ENCODE assay signal across 12 cellular contexts in the genomic region with DNA sequence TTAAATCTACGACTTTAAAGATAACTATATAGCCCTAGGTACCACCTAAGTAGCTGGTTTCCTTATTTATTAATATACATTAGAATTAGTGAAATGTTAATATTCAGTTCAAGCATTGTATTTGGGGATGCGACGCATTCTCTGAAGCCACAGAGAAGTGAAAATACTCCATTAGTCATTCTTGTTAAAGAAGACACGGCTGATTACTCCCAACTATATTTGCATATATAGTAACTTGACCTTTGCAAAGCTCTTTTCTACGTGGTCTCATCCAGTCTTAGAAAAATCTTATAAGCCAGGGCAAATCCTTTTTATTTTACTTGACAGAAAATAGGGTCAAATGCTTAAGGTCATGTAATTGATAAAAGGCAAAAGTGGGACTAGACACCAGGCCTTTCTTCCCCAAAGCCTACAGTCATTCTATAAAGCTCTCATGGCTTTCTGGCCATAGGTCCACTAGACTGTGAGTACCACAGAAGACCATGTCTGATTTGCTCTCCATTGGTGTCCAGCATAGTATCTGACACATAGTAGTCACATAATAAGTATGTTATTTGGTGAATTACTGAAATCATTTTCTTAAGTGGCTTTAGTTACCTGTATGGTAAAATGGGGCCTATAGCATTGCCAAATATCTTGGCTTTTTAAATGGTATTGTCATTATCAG. TPM values are rescaled to one million over a fixed set of nuclear protein-coding genes. Genes with fewer than 3 reads are reported as not detected.
A peak's percentile ranks its signal among the peaks of the same experiment; 100 is the strongest.
DNase-seq lines count a peak whose midpoint lies in the region; ATAC-seq and TF ChIP-seq lines count a peak whose summit lies in the region.
"Had no signal": no experiment of that assay in that cellular context is flagged by ENCODE, and none has a peak within 500 bp of the region (broad histone marks: within the 10 kb centered on the region; RNA-seq: fewer than 3 reads in every experiment).

No MANE protein-coding gene starts in this region.

- H3K9me3 ChIP-seq in BLaER1 (peaks cover 4% of the 10 kb centered on the region; the same call in 1 of the 2 replicates), trophoblast cell (ENCODE audit: insufficient read depth, low read depth, low read length) (no peaks in the 10 kb centered on the region), lower lobe of right lung (no peaks in the 10 kb centered on the region)
- H3K9me3 ChIP-seq: vagina had no signal

- H3K79me1 ChIP-seq in trophoblast cell (ENCODE audit: low read length), result no peaks in the 10 kb centered on the region

- H3K27me3 ChIP-seq in BLaER1 (no peaks in the 10 kb centered on the region), trophoblast cell (ENCODE audit: insufficient read depth, low read length) (no peaks in the 10 kb centered on the region), lower lobe of right lung (ENCODE audit: low read depth) (no peaks in the 10 kb centered on the region)
- H3K27me3 ChIP-seq: cardiac muscle cell, vagina had no signal

- H3K4me2 ChIP-seq in BLaER1 (peak overlapping the region; percentile 38), trophoblast cell (ENCODE audit: low read length) (no peak overlapping the region)

- H4K20me1 ChIP-seq in BLaER1, result no peaks in the 10 kb centered on the region

- no peak overlapping the region for H3K4ac ChIP-seq in trophoblast cell (ENCODE audit: low read depth, low read length)

- WGBS in trophoblast cell (ENCODE audit: extremely low coverage, insufficient coverage, insufficient read length), result no CpG with 5 or more reads among the region's 5 CpGs

- no peak overlapping the region for H3K23ac ChIP-seq in trophoblast cell (ENCODE audit: low read length)

- no peak overlapping the region for H3K9ac ChIP-seq in BLaER1
- no peak overlapping the region for H3K9ac ChIP-seq in trophoblast cell (ENCODE audit: low read length)

- no peak overlapping the region for H2BK120ac ChIP-seq in trophoblast cell (ENCODE audit: insufficient read depth, low read length, poor library complexity)

- H3K79me2 ChIP-seq in trophoblast cell (ENCODE audit: control insufficient read depth, insufficient read depth, low read length, poor library complexity), result no peaks in the 10 kb centered on the region

- TF ChIP-seq CTCF in lower lobe of right lung (IDR thresholded peaks at IDR 0.05), result no peak

- H3K4me3 ChIP-seq in BLaER1, result no peak overlapping the region
- H3K4me3 ChIP-seq in trophoblast cell (ENCODE audit: low read depth, low read length), result no peak overlapping the region
- no peak overlapping the region for H3K4me3 ChIP-seq in lower lobe of right lung
- H3K4me3 ChIP-seq: cardiac muscle cell, vagina had no signal

- H3K36me3 ChIP-seq in BLaER1, result no peaks in the 10 kb centered on the region
- no peaks in the 10 kb centered on the region for H3K36me3 ChIP-seq in trophoblast cell (ENCODE audit: control insufficient read depth in 1 of 2, insufficient read depth in 2 of 2, low read length in 2 of 2)
- H3K36me3 ChIP-seq in lower lobe of right lung, result no peaks in the 10 kb centered on the region
- H3K36me3 ChIP-seq: cardiac muscle cell, vagina had no signal

- peak; percentile 60 for ATAC-seq in GM19025 (IDR thresholded peaks at IDR 0.05; ENCODE audit: low read depth, unreplicated experiment)
- peak; percentile 85 for ATAC-seq in HG02610 (IDR thresholded peaks at IDR 0.05; ENCODE audit: unreplicated experiment)
- ATAC-seq in HG03439 (IDR thresholded peaks at IDR 0.05; ENCODE audit: unreplicated experiment), result peak; percentile 84
- ATAC-seq in lower lobe of right lung, result no peak

- H2BK12ac ChIP-seq in trophoblast cell (ENCODE audit: low read length), result no peak overlapping the region

- no peak overlapping the region for H4K91ac ChIP-seq in trophoblast cell (ENCODE audit: low read depth, low read length)

- no peak overlapping the region for H2AFZ ChIP-seq in trophoblast cell (ENCODE audit: insufficient read depth, low read length, poor library complexity)

- H3K27ac ChIP-seq in BLaER1, result no peak overlapping the region
- H3K27ac ChIP-seq in trophoblast cell (ENCODE audit: low read depth, low read length), result no peak overlapping the region
- no peak overlapping the region for H3K27ac ChIP-seq in lower lobe of right lung
- H3K27ac ChIP-seq: cardiac muscle cell, vagina had no signal

- H3K4me1 ChIP-seq in BLaER1, result peaks cover 20% of the 10 kb centered on the region
- peaks cover 0 to 2% of the 10 kb centered on the region in 2 experiments for H3K4me1 ChIP-seq in trophoblast cell (ENCODE audit: control insufficient read depth in 1 of 2, insufficient read depth in 2 of 2, low read length in 2 of 2)
- peaks cover 26% of the 10 kb centered on the region for H3K4me1 ChIP-seq in lower lobe of right lung

- no peak overlapping the region for H3K14ac ChIP-seq in trophoblast cell (ENCODE audit: low read length)

- intact Hi-C loops in lower lobe of right lung (cut with DNase I), result no loop called here

- H3K18ac ChIP-seq in trophoblast cell (ENCODE audit: low read length), result no peak overlapping the region

- H4K12ac ChIP-seq in trophoblast cell (ENCODE audit: low read depth, low read length), result no peak overlapping the region

- DNase-seq in trophoblast cell, result no peak
- DNase-seq in inferior parietal cortex (ENCODE audit: extremely low spot score), result no peak
- no peak for DNase-seq in Ammon's horn (ENCODE audit: low spot score)
- no peak for DNase-seq in lower lobe of right lung
- DNase-seq: NCI-H2171 treated with DMSO at 0.1 percent for 48 hours, T-helper 1 cell had no signal

- no peak overlapping the region for H4K8ac ChIP-seq in trophoblast cell (ENCODE audit: low read depth, low read length)

- H2BK5ac ChIP-seq in trophoblast cell (ENCODE audit: low read depth, low read length, poor library complexity), result no peak overlapping the region

- no peak overlapping the region for H2AK5ac ChIP-seq in trophoblast cell (ENCODE audit: low read length)

RNA-seq across cellular contexts. Expression of gene ZHX3, which starts 11.3 kb away (rescaled TPM):
- 5.3 and 6.3 TPM in 2 replicates for polyA plus RNA-seq in trophoblast cell (2013)
- 34.5 TPM for total RNA-seq in lower lobe of right lung

RNA-seq across cellular contexts. Expression of gene LPIN3, which starts 34.4 kb away (rescaled TPM):
- polyA plus RNA-seq in trophoblast cell (2013), result 6.5 TPM in 2 replicates
- 16.3 TPM for total RNA-seq in lower lobe of right lung

Comparison
In these comparisons a context has a peak if more than half of its experiments do, and no peak if none do; other contexts are left out.
1. ATAC-seq: peak in GM19025 (single experiment), HG02610 (single experiment) and HG03439 (single experiment); none in lower lobe of right lung (0 of 2).